ENCODE assay signal across 13 cellular contexts in the genomic region with DNA sequence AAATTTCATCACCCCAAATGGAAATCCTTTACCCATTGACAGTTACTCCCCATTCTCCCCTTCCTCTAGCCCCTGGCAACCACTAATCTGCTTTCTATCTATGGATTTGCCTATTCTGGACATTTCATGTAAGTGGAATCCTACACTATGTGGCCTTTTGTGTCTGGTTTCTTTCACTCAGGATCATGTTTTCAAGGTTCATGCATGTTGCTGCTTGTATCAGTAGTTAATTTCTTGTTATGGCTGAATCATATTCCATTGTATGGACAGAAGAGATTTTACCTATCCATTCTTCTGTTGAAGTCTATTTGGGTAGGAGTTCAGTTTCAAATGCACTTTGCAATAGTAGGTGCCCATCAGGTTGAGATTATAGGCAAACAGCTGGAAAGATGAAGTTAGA. TPM values are rescaled to one million over a fixed set of nuclear protein-coding genes. Genes with fewer than 3 reads are reported as not detected.
DNase-seq lines count a peak whose midpoint lies in the region; ATAC-seq, FAIRE-seq and TF ChIP-seq lines count a peak whose summit lies in the region.
"Had no signal": no experiment of that assay in that cellular context is flagged by ENCODE, and none has a peak within 500 bp of the region (broad histone marks: within the 10 kb centered on the region; RNA-seq: fewer than 3 reads in every experiment).

No MANE protein-coding gene starts in this region.

- H3K79me1 ChIP-seq in H9 (ENCODE audit: insufficient read depth, low read depth, low read length, poor library complexity, severe bottlenecking), result peaks cover 8% of the 10 kb centered on the region

- ATAC-seq in activated B cell treated with CpG ODN at 0.5 μM for 24 hours (ENCODE audit: low read depth) (no peak), heart left ventricle (no peak), GM21717 (IDR thresholded peaks at IDR 0.05; ENCODE audit: unreplicated experiment) (no peak), HG02759 (IDR thresholded peaks at IDR 0.05; ENCODE audit: unreplicated experiment) (no peak)
- ATAC-seq: pancreas had no signal

- FAIRE-seq in D721Med (lab: Jason Lieb, UNC), result no peak
- FAIRE-seq: H54, islet of Langerhans, pancreas had no signal

- H4K20me1 ChIP-seq in BLaER1 treated with 17β-estradiol and CSF1 and Interleukin-3, amounts not matched to agents 10 nM and 100 nM, result peaks cover 0 to 7% (median 0%) of the 10 kb centered on the region in 11 experiments; a peak in 1 of 22 replicates
- H4K20me1 ChIP-seq in H9 (ENCODE audit: control insufficient read depth, insufficient read depth, insufficient read length), result no peaks in the 10 kb centered on the region

- H3K9me3 Mint-ChIP-seq in H9, result peaks cover 0 to 2% of the 10 kb centered on the region in 2 experiments; a peak in 2 of 5 replicates
- no peaks in the 10 kb centered on the region for H3K9me3 Mint-ChIP-seq in activated B cell treated with CpG ODN at 0.5 μM for 24 hours
- no peaks in the 10 kb centered on the region for H3K9me3 Mint-ChIP-seq in immature natural killer cell

- H2BK20ac ChIP-seq in H9 (ENCODE audit: low read depth, low read length, poor library complexity, severe bottlenecking), result no peak overlapping the region

- 0 out of 2 replicates have a peak, but pooled peaks cover 2% of the 10 kb centered on the region for H3K79me2 ChIP-seq in H9 (ENCODE audit: insufficient read depth, low read length)

- no peak overlapping the region for H3K56ac ChIP-seq in H9 (ENCODE audit: insufficient read length, low read depth, low read length)

- 0 out of 22 replicates have a peak, but pooled peaks cover 0 to 4% (median 0%) of the 10 kb centered on the region in 11 experiments for H3K9me3 ChIP-seq in BLaER1 treated with 17β-estradiol and CSF1 and Interleukin-3, amounts not matched to agents 10 nM and 100 nM (replicated peaks in 1 of 11)
- H3K9me3 ChIP-seq in H9 (ENCODE audit: control insufficient read depth, low read depth, low read length) (no peaks in the 10 kb centered on the region), heart left ventricle (no peaks in the 10 kb centered on the region)
- H3K9me3 ChIP-seq: pancreas, upper lobe of left lung had no signal

- no peak overlapping the region for H3K4ac ChIP-seq in H9 (ENCODE audit: low read depth, low read length)

- no peaks in the 10 kb centered on the region for H3K27me3 ChIP-seq in BLaER1 treated with 17β-estradiol and CSF1 and Interleukin-3, amounts not matched to agents 10 nM and 100 nM
- no peaks in the 10 kb centered on the region for H3K27me3 ChIP-seq in H9 (ENCODE audit: insufficient read depth, low read length)
- H3K27me3 ChIP-seq in heart left ventricle, result no peaks in the 10 kb centered on the region
- H3K27me3 ChIP-seq: pancreas, upper lobe of left lung had no signal

- peaks cover 29 to 48% (median 41%) of the 10 kb centered on the region in 3 experiments; a peak in 6 of 7 replicates for H3K36me3 Mint-ChIP-seq in H9 (ENCODE audit: insufficient read depth in 1 of 3, low read depth in 3 of 3)
- H3K36me3 Mint-ChIP-seq in activated B cell treated with CpG ODN at 0.5 μM for 24 hours (ENCODE audit: low read depth), result peaks cover 45% of the 10 kb centered on the region
- H3K36me3 Mint-ChIP-seq in immature natural killer cell, result peaks cover 10 to 17% (median 14%) of the 10 kb centered on the region in 3 donors

- H3K9ac ChIP-seq in BLaER1 treated with 17β-estradiol and CSF1 and Interleukin-3, amounts not matched to agents 10 nM and 100 nM, result peak overlapping the region in 9 of 11 experiments; percentile 84 to 94 (median 91); a peak in 18 of 22 replicates
- H3K9ac ChIP-seq in H9 (ENCODE audit: extremely low read depth, insufficient read length, low read length), result no peak overlapping the region

- H3K4me1 Mint-ChIP-seq in H9 (peaks cover 5 to 16% of the 10 kb centered on the region in 2 experiments), activated B cell treated with CpG ODN at 0.5 μM for 24 hours (peaks cover 20% of the 10 kb centered on the region), immature natural killer cell (peaks cover 19 to 23% of the 10 kb centered on the region in 2 donors)

- DNase-seq in H9 (no peak), activated B cell treated with CpG ODN at 0.5 μM for 24 hours (no peak), immature natural killer cell (no peak), D721Med (ENCODE audit: insufficient read length, low spot score) (no peak), heart left ventricle (no peak)
- DNase-seq: NCI-H2029, pancreas, upper lobe of left lung had no signal

- H3K27me3 Mint-ChIP-seq in H9 (ENCODE audit: low read depth) (no peaks in the 10 kb centered on the region; the same call in none of the 2 replicates), activated B cell treated with CpG ODN at 0.5 μM for 24 hours (no peaks in the 10 kb centered on the region), immature natural killer cell (ENCODE audit: low read depth in 3 of 3) (peaks cover 4 to 8% (median 7%) of the 10 kb centered on the region in 3 donors)

- no peak overlapping the region for H2AFZ ChIP-seq in H9 (ENCODE audit: low read length)

- H3K4me2 ChIP-seq in BLaER1 treated with 17β-estradiol and CSF1 and Interleukin-3, amounts not matched to agents 10 nM and 100 nM, result peak overlapping the region; percentile 86 to 99 (median 92)
- H3K4me2 ChIP-seq in H9 (ENCODE audit: insufficient read depth, insufficient read length, low read length), result no peak overlapping the region

- no peak overlapping the region for H3K18ac ChIP-seq in H9 (ENCODE audit: insufficient read length, low read depth, low read length)

- H3K4me3 Mint-ChIP-seq in H9 (peak overlapping the region; percentile 80 to 86), activated B cell treated with CpG ODN at 0.5 μM for 24 hours (peak overlapping the region; percentile 80), immature natural killer cell (peak overlapping the region; percentile 46 to 88 (median 82))

- 0 out of 22 replicates have a peak overlapping the region, but pooled peaks of 1 of the 11 experiments have one; percentile 82 for H3K27ac ChIP-seq in BLaER1 treated with 17β-estradiol and CSF1 and Interleukin-3, amounts not matched to agents 10 nM and 100 nM
- H3K27ac ChIP-seq in H9 (ENCODE audit: insufficient read length, low read depth, low read length) (no peak overlapping the region), heart left ventricle (no peak overlapping the region)
- H3K27ac ChIP-seq: pancreas, upper lobe of left lung had no signal

- H4K91ac ChIP-seq in H9 (ENCODE audit: insufficient read length, low read depth, low read length), result no peak overlapping the region

- H4K8ac ChIP-seq in H9 (replicated peaks; ENCODE audit: insufficient read length, low read depth, low read length), result no peak overlapping the region

- no peak overlapping the region for H3K14ac ChIP-seq in H9 (ENCODE audit: insufficient read depth, low read length)

- TF ChIP-seq CTCF in H9 (conservative IDR thresholded peaks at IDR 0.05) (no peak), activated B cell treated with CpG ODN at 0.5 μM for 24 hours (IDR thresholded peaks at IDR 0.05) (no peak), D721Med (IDR thresholded peaks at IDR 0.05; ENCODE audit: insufficient read depth, missing control alignments) (no peak), heart left ventricle (IDR thresholded peaks at IDR 0.05) (no peak)

- no peak overlapping the region for H3T11ph ChIP-seq in H9 (ENCODE audit: low read length)

- H2BK5ac ChIP-seq in H9 (ENCODE audit: insufficient read length, low read length), result no peak overlapping the region

- POLR2A ChIA-PET in activated B cell treated with CpG ODN at 0.5 μM for 24 hours (lab: Charles Lee), result interaction anchor here (0.7 kb wide), 1 partner anchor 43 kb away, joined by 3 read pairs; a partner anchor contains a TSS

- H2BK120ac ChIP-seq in H9 (ENCODE audit: low read depth, low read length, poor library complexity, severe bottlenecking), result no peak overlapping the region

- no peak overlapping the region for H4K5ac ChIP-seq in H9 (ENCODE audit: insufficient read length, low read depth, low read length)

- H2BK12ac ChIP-seq in H9 (ENCODE audit: insufficient read length, low read depth, low read length), result no peak overlapping the region

- H3K23ac ChIP-seq in H9 (ENCODE audit: insufficient read length, low read depth, low read length), result no peak overlapping the region

- H3K23me2 ChIP-seq in H9 (ENCODE audit: insufficient read length, low read depth, low read length, poor library complexity, severe bottlenecking), result no peaks in the 10 kb centered on the region

- peak overlapping the region in 9 of 10 experiments; percentile 78 to 96 (median 91); a peak in 16 of 20 replicates for H3K4me3 ChIP-seq in BLaER1 treated with 17β-estradiol and CSF1 and Interleukin-3, amounts not matched to agents 10 nM and 100 nM
- peak overlapping the region in 1 of 12 donors; percentile 91 for H3K4me3 ChIP-seq in heart left ventricle

- TF ChIP-seq POLR2A in heart left ventricle (IDR thresholded peaks at IDR 0.05), result no peak

- H3K27ac Mint-ChIP-seq in H9 (no peak overlapping the region), activated B cell treated with CpG ODN at 0.5 μM for 24 hours (no peak overlapping the region), immature natural killer cell (peak overlapping the region in 1 of 6 donors; percentile 41)

- CTCF ChIA-PET in activated B cell treated with CpG ODN at 0.5 μM for 24 hours (lab: Charles Lee), result interaction anchor here (0.9 kb wide), 1 partner anchor 103 kb away, joined by 3 read pairs; no protein-coding TSS in a partner anchor

- intact Hi-C loops in activated B cell treated with CpG ODN at 0.5 μM for 24 hours (cut with micrococcal nuclease) (loop anchor here (2.0 to 10.0 kb wide), 4 partner anchors 141 to 1857 kb away; a partner anchor contains a TSS), heart left ventricle (cut with DNase I) (loop anchor here in 4 of 10 donors (2.0 to 10.0 kb wide), 4 partner anchors 43 to 143 kb away; a partner anchor contains a TSS)

- H3K36me3 ChIP-seq in BLaER1 treated with 17β-estradiol and CSF1 and Interleukin-3, amounts not matched to agents 10 nM and 100 nM, result peaks cover 38 to 51% (median 49%) of the 10 kb centered on the region in 11 experiments
- peaks cover 0 to 44% (median 33%) of the 10 kb centered on the region in 9 donors for H3K36me3 ChIP-seq in heart left ventricle

- peaks cover 19 to 34% (median 26%) of the 10 kb centered on the region in 10 experiments for H3K4me1 ChIP-seq in BLaER1 treated with 17β-estradiol and CSF1 and Interleukin-3, amounts not matched to agents 10 nM and 100 nM
- H3K4me1 ChIP-seq in H9 (ENCODE audit: insufficient read depth, low read length), result no peaks in the 10 kb centered on the region
- peaks cover 0 to 19% (median 10%) of the 10 kb centered on the region in 12 donors for H3K4me1 ChIP-seq in heart left ventricle

- H2AK5ac ChIP-seq in H9 (ENCODE audit: insufficient read length, low read length), result no peak overlapping the region

- no peak overlapping the region for H2BK15ac ChIP-seq in H9 (ENCODE audit: low read depth, low read length)

RNA-seq across cellular contexts. Expression of a gene that starts 1.4 kb away (rescaled TPM):
- total RNA-seq in H9 (2021) (47.2 and 50.4 TPM in 2 replicates), activated B cell treated with CpG ODN at 0.5 μM for 24 hours (17.5 and 20.1 TPM in 2 replicates), heart left ventricle (1 to 10 TPM; 3.5 to 6.9 (median 4.7) TPM)
- polyA plus RNA-seq in immature natural killer cell (10 to 100 TPM; 14.3 to 25.5 (median 16.9) TPM), heart left ventricle (1 to 10 TPM; 2.3 to 8.2 TPM)

RNA-seq across cellular contexts. Expression of a gene that starts 43.1 kb away (rescaled TPM):
- total RNA-seq in H9 (2021) (58.6 and 61.4 TPM in 2 replicates), activated B cell treated with CpG ODN at 0.5 μM for 24 hours (28.4 and 29.2 TPM in 2 replicates), heart left ventricle (100 to 1,000 TPM in 8 of 9 donors, 10 to 100 TPM in 1; 89.1 to 162 (median 105) TPM)
- polyA plus RNA-seq in immature natural killer cell (10 to 100 TPM; 18.7 to 20.3 (median 18.8) TPM), heart left ventricle (100 to 1,000 TPM in 1 of 2 donors, 10 to 100 TPM in 1; 51.8 to 152 TPM)

RNA-seq across cellular contexts. Expression of a gene that starts 49.1 kb away (rescaled TPM):
- total RNA-seq in H9 (2021) (1.3 and 1.4 TPM in 2 replicates), activated B cell treated with CpG ODN at 0.5 μM for 24 hours (not detected in 2 replicates), heart left ventricle (under 1 TPM in 2 of 9 donors, not detected in 7; 0.02 TPM)
- polyA plus RNA-seq in immature natural killer cell (not detected), heart left ventricle (under 1 TPM in 1 of 2 donors, not detected in 1; under 0.01 TPM)
